14 cellular contexts compared by ENCODE assay signal in genomic region chr13:24208314-24208713, GRCh38. TPM values are rescaled to one million over a fixed set of nuclear protein-coding genes. Genes with fewer than 3 reads are reported as not detected.
DNase-seq lines count a peak whose midpoint lies in the region; ATAC-seq and TF ChIP-seq lines count a peak whose summit lies in the region.
"Had no signal": no experiment of that assay in that cellular context is flagged by ENCODE, and none has a peak within 500 bp of the region (broad histone marks: within the 10 kb centered on the region; RNA-seq: fewer than 3 reads in every experiment).

No MANE protein-coding gene starts in this region.

- H3K9me3 Mint-ChIP-seq in nephron progenitor cell = no peaks in the 10 kb centered on the region
- H3K9me3 Mint-ChIP-seq: activated CD4-positive, alpha-beta memory T cell treated with anti-CD3 and anti-CD28 coated beads for 36 hours had no signal

- no peaks in the 10 kb centered on the region for H3K27me3 ChIP-seq in suprapubic skin
- H3K27me3 ChIP-seq: spleen had no signal

- no peak overlapping the region for H3K27ac ChIP-seq in suprapubic skin

- 0% methylated on average over 1 of the region's 1 CpG for WGBS in suprapubic skin

- TF ChIP-seq POLR2A in suprapubic skin (IDR thresholded peaks at IDR 0.05) = no peak

- DNase-seq in Daoy (ENCODE audit: low read depth) (peak; percentile 80), NCI-H460 (ENCODE audit: extremely low read depth, low read depth) (peak; percentile 6), dermis blood vessel endothelial cell (peak; percentile 85), nephron progenitor cell (no peak), suprapubic skin (ENCODE audit: low spot score in 2 of 2) (no peak)
- DNase-seq in stimulated activated naive CD4-positive, alpha-beta T cell (lab: John Stamatoyannopoulos, UW) = no peak
- DNase-seq: activated CD4-positive, alpha-beta memory T cell treated with anti-CD3 and anti-CD28 coated beads for 36 hours; islet precursor cell; NCI-H1092; SHP77 treated with DMSO at 0.1 percent for 48 hours; spleen; stimulated activated naive CD4-positive, alpha-beta T cell treated with Interleukin-2 at 50 U/mL for 16 hours had no signal

- peaks cover 2% of the 10 kb centered on the region for H3K27me3 Mint-ChIP-seq in nephron progenitor cell (ENCODE audit: low read depth, poor library complexity)

- H3K4me3 ChIP-seq in suprapubic skin = no peak overlapping the region
- H3K4me3 ChIP-seq: spleen had no signal

- no peak for TF ChIP-seq EP300 in suprapubic skin (IDR thresholded peaks at IDR 0.05)

- H3K36me3 ChIP-seq in suprapubic skin = no peaks in the 10 kb centered on the region
- H3K36me3 ChIP-seq: spleen had no signal

- no peaks in the 10 kb centered on the region for H3K36me3 Mint-ChIP-seq in nephron progenitor cell (ENCODE audit: low read depth)
- H3K36me3 Mint-ChIP-seq: activated CD4-positive, alpha-beta memory T cell treated with anti-CD3 and anti-CD28 coated beads for 36 hours had no signal

- no peak overlapping the region for H3K4me3 Mint-ChIP-seq in nephron progenitor cell
- H3K4me3 Mint-ChIP-seq: activated CD4-positive, alpha-beta memory T cell treated with anti-CD3 and anti-CD28 coated beads for 36 hours had no signal

- TF ChIP-seq CTCF in nephron progenitor cell (IDR thresholded peaks at IDR 0.05) = no peak
- TF ChIP-seq CTCF in suprapubic skin (IDR thresholded peaks at IDR 0.05) = no peak

- H3K4me1 ChIP-seq in suprapubic skin = peaks cover 22% of the 10 kb centered on the region

- H3K9me3 ChIP-seq in suprapubic skin = no peaks in the 10 kb centered on the region
- H3K9me3 ChIP-seq: spleen had no signal

- H3K4me1 Mint-ChIP-seq in nephron progenitor cell = peaks cover 24% of the 10 kb centered on the region

- H3K27ac Mint-ChIP-seq in nephron progenitor cell = peak overlapping the region; percentile 76
- H3K27ac Mint-ChIP-seq: activated CD4-positive, alpha-beta memory T cell treated with anti-CD3 and anti-CD28 coated beads for 36 hours had no signal

- no peak for ATAC-seq in HG03460 (IDR thresholded peaks at IDR 0.05; ENCODE audit: unreplicated experiment)
- no peak for ATAC-seq in GM18517 (IDR thresholded peaks at IDR 0.05; ENCODE audit: unreplicated experiment)

RNA-seq across cellular contexts. Expression of gene SPATA13, which starts 47.8 kb away (rescaled TPM):
- 2.9 and 14.6 TPM in 2 replicates for total RNA-seq in Daoy (2014; rRNA removed; shearing (Covaris generic))
- total RNA-seq in NCI-H460 (2014; rRNA removed; shearing (Covaris generic)) = 4.4 and 4.6 TPM in 2 replicates
- 10.2 and 20.9 TPM in 2 replicates for polyA plus RNA-seq in NCI-H460 (2014; cell fraction: nucleus; rRNA removed)
- total RNA-seq in dermis blood vessel endothelial cell = 2.4 and 2.6 TPM in 2 replicates
- 10 to 100 TPM; 26.5 to 64.2 (median 31.6) TPM for total RNA-seq in suprapubic skin

Comparison
In these comparisons a context has a peak if more than half of its experiments do, and no peak if none do; other contexts are left out.
1. DNase-seq: peak in Daoy (single experiment), NCI-H460 (single experiment) and dermis blood vessel endothelial cell (single experiment); none in nephron progenitor cell (single experiment), stimulated activated naive CD4-positive, alpha-beta T cell (0 of 6) and suprapubic skin (0 of 2).